In genomic region chr1:160177667-160178066, GRCh38 we compare ENCODE assay signal across 15 cellular contexts. TPM values are rescaled to one million over a fixed set of nuclear protein-coding genes. Genes with fewer than 3 reads are reported as not detected.
A peak's percentile ranks its signal among the peaks of the same experiment; 100 is the strongest.
DNase-seq lines count a peak whose midpoint lies in the region; ATAC-seq and TF ChIP-seq lines count a peak whose summit lies in the region.
"Had no signal": no experiment of that assay in that cellular context is flagged by ENCODE, and none has a peak within 500 bp of the region (broad histone marks: within the 10 kb centered on the region; RNA-seq: fewer than 3 reads in every experiment).

No MANE protein-coding gene starts in this region.

- TF ChIP-seq CTCF in GM12865 (IDR thresholded peaks at IDR 0.05; ENCODE audit: insufficient read depth, low read depth, low read length, missing control alignments) = no peak
- no peak for TF ChIP-seq CTCF in WTC11 (IDR thresholded peaks at IDR 0.05)
- TF ChIP-seq CTCF in mesothelial cell of epicardium (IDR thresholded peaks at IDR 0.05; ENCODE audit: unreplicated experiment) = no peak
- no peak for TF ChIP-seq CTCF in foreskin fibroblast (IDR thresholded peaks at IDR 0.05; ENCODE audit: low read depth, low read length)
- TF ChIP-seq CTCF in mucosa of descending colon (IDR thresholded peaks at IDR 0.05) = no peak

- H3K27ac Mint-ChIP-seq in WTC11 (no peak overlapping the region), mesothelial cell of epicardium (peak overlapping the region; percentile 89)
- peak overlapping the region; percentile 1 for H3K27ac Mint-ChIP-seq in stimulated activated memory B cell treated with anti-CD40 and anti-IgM and Interleukin-4, amounts not matched to agents 10 μg/mL and 1 μg/mL and 100 μg/mL, for 72 hours

- DNase-seq in GM12865 (ENCODE audit: low read depth) = no peak
- no peak for DNase-seq in WTC11 (ENCODE audit: low spot score)
- DNase-seq in mesothelial cell of epicardium (ENCODE audit: low spot score in 2 of 2, unreplicated experiment in 2 of 2) = no peak
- no peak for DNase-seq in NCI-H1694 (lab: John Stamatoyannopoulos, UW)
- DNase-seq in foreskin fibroblast = no peak
- DNase-seq in mucosa of descending colon = no peak
- DNase-seq: DMS79 treated with DMSO at 0.1 percent for 48 hours, NCI-H187 treated with DMSO at 0.1 percent for 48 hours, NCI-H446, PC-3 had no signal

- H3K27me3 Mint-ChIP-seq in WTC11 (ENCODE audit: low read depth) = peaks cover 8% of the 10 kb centered on the region
- H3K27me3 Mint-ChIP-seq in mesothelial cell of epicardium (ENCODE audit: low read depth) = peaks cover 3% of the 10 kb centered on the region
- H3K27me3 Mint-ChIP-seq in stimulated activated memory B cell treated with anti-CD40 and anti-IgM and Interleukin-4, amounts not matched to agents 10 μg/mL and 1 μg/mL and 100 μg/mL, for 72 hours = peaks cover 41% of the 10 kb centered on the region

- no peaks in the 10 kb centered on the region for H3K36me3 Mint-ChIP-seq in WTC11
- no peaks in the 10 kb centered on the region for H3K36me3 Mint-ChIP-seq in mesothelial cell of epicardium
- no peaks in the 10 kb centered on the region for H3K36me3 Mint-ChIP-seq in stimulated activated memory B cell treated with anti-CD40 and anti-IgM and Interleukin-4, amounts not matched to agents 10 μg/mL and 1 μg/mL and 100 μg/mL, for 72 hours

- H3K4me3 Mint-ChIP-seq in WTC11 = no peak overlapping the region
- H3K4me3 Mint-ChIP-seq in mesothelial cell of epicardium = no peak overlapping the region
- no peak overlapping the region for H3K4me3 Mint-ChIP-seq in stimulated activated memory B cell treated with anti-CD40 and anti-IgM and Interleukin-4, amounts not matched to agents 10 μg/mL and 1 μg/mL and 100 μg/mL, for 72 hours

- no peaks in the 10 kb centered on the region for H3K36me3 ChIP-seq in mucosa of descending colon (ENCODE audit: low read depth)
- H3K36me3 ChIP-seq: BLaER1 treated with 17β-estradiol and CSF1 and Interleukin-3, amounts not matched to agents 10 nM and 100 nM had no signal

- CTCF ChIA-PET in WTC11 (lab: Charles Lee) = interaction anchor here (1.0 to 2.1 kb wide), 3 partner anchors 15 to 74 kb away, joined by 4 to 7 read pairs (median 5); no protein-coding TSS in a partner anchor

- no peaks in the 10 kb centered on the region for H3K4me1 ChIP-seq in mucosa of descending colon (ENCODE audit: low read depth)
- H3K4me1 ChIP-seq: A549; BLaER1 treated with 17β-estradiol and CSF1 and Interleukin-3, amounts not matched to agents 10 nM and 100 nM had no signal

- ATAC-seq in WTC11 = peak; percentile 83
- ATAC-seq in stimulated activated memory B cell treated with anti-CD40 and anti-IgM and Interleukin-4, amounts not matched to agents 10 μg/mL and 1 μg/mL and 100 μg/mL, for 72 hours = no peak
- ATAC-seq in mucosa of descending colon = no peak
- ATAC-seq: A549, HCT116, PC-3 had no signal

- no peaks in the 10 kb centered on the region for H3K9me3 ChIP-seq in mucosa of descending colon
- H3K9me3 ChIP-seq: A549; BLaER1 treated with 17β-estradiol and CSF1 and Interleukin-3, amounts not matched to agents 10 nM and 100 nM had no signal

- peak overlapping the region; percentile 28; the same call in 1 of the 2 replicates for H3K4me3 ChIP-seq in GM12865 (ENCODE audit: low read depth, low read length)
- H3K4me3 ChIP-seq in foreskin fibroblast (ENCODE audit: low read depth in 1 of 2, low read length in 2 of 2) = no peak overlapping the region
- no peak overlapping the region for H3K4me3 ChIP-seq in mucosa of descending colon
- H3K4me3 ChIP-seq: A549; BLaER1 treated with 17β-estradiol and CSF1 and Interleukin-3, amounts not matched to agents 10 nM and 100 nM had no signal

- H3K4me1 Mint-ChIP-seq in WTC11 (peaks cover 19% of the 10 kb centered on the region), mesothelial cell of epicardium (peaks cover 15% of the 10 kb centered on the region)
- H3K4me1 Mint-ChIP-seq in stimulated activated memory B cell treated with anti-CD40 and anti-IgM and Interleukin-4, amounts not matched to agents 10 μg/mL and 1 μg/mL and 100 μg/mL, for 72 hours = no peaks in the 10 kb centered on the region

- intact Hi-C loops in mucosa of descending colon (cut with DNase I, micrococcal nuclease) = no loop called here

- peaks cover 3% of the 10 kb centered on the region; the same call in 1 of the 2 replicates for H3K9me3 Mint-ChIP-seq in WTC11
- H3K9me3 Mint-ChIP-seq in mesothelial cell of epicardium = no peaks in the 10 kb centered on the region
- H3K9me3 Mint-ChIP-seq in stimulated activated memory B cell treated with anti-CD40 and anti-IgM and Interleukin-4, amounts not matched to agents 10 μg/mL and 1 μg/mL and 100 μg/mL, for 72 hours = no peaks in the 10 kb centered on the region

- POLR2A ChIA-PET in WTC11 (lab: Charles Lee) = interaction anchor here (0.9 kb wide), 1 partner anchor 9 kb away, joined by 3 read pairs; no protein-coding TSS in a partner anchor

TF ChIP-seq in WTC11, 78 proteins besides CTCF, POLR2A, EP300 and RAD21:
- TF ChIP-seq EMX1 (CRISPR knock-in tag; IDR thresholded peaks at IDR 0.05) (no peak), CREB1 (CRISPR knock-in tag; IDR thresholded peaks at IDR 0.05) (no peak), ZMAT4 (CRISPR knock-in tag; IDR thresholded peaks at IDR 0.05) (no peak), NFE2L1 (CRISPR knock-in tag; IDR thresholded peaks at IDR 0.05) (no peak), ZNF423 (CRISPR knock-in tag; IDR thresholded peaks at IDR 0.05) (no peak), ATF1 (CRISPR knock-in tag; IDR thresholded peaks at IDR 0.05) (no peak), ZNF671 (CRISPR knock-in tag; IDR thresholded peaks at IDR 0.05) (no peak), ZNF396 (CRISPR knock-in tag; IDR thresholded peaks at IDR 0.05; ENCODE audit: borderline replicate concordance) (no peak)
- TF ChIP-seq, protein P1, sequence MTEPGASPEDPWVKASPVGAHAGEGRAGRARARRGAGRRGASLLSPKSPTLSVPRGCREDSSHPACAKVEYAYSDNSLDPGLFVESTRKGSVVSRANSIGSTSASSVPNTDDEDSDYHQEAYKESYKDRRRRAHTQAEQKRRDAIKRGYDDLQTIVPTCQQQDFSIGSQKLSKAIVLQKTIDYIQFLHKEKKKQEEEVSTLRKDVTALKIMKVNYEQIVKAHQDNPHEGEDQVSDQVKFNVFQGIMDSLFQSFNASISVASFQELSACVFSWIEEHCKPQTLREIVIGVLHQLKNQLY (CRISPR knock-in tag; IDR thresholded peaks at IDR 0.05) = no peak

RNA-seq across cellular contexts. Expression of gene CASQ1, which starts 12.7 kb away (rescaled TPM):
- total RNA-seq in WTC11 (2021) = 0.46 to 0.50 TPM (median 0.48 TPM) in 3 replicates
- total RNA-seq in mesothelial cell of epicardium = 0.16 to 0.27 TPM in 2 of 3 replicates, not detected in the other
- total RNA-seq in mucosa of descending colon = under 1 TPM in 2 of 3 donors, not detected in 1; 0.34 to 0.82 TPM
- total RNA-seq: PC-3, SK-MEL-5 had no signal

RNA-seq across cellular contexts. Expression of gene ATP1A4, which starts 26.3 kb away (rescaled TPM):
- total RNA-seq in WTC11 (2021) (0.37 to 0.78 TPM (median 0.55 TPM) in 3 replicates), mesothelial cell of epicardium (0.29 to 0.38 TPM (median 0.33 TPM) in 3 replicates), mucosa of descending colon (under 1 TPM in 1 of 3 donors, not detected in 2; 0.16 TPM)
- total RNA-seq: SK-MEL-5 had no signal

RNA-seq across cellular contexts. Expression of gene PEA15, which starts 27.5 kb away (rescaled TPM):
- total RNA-seq in WTC11 (2021) (43.6 to 56.3 TPM (median 46.9 TPM) in 3 replicates), mesothelial cell of epicardium (37.4 to 42.1 TPM (median 41.2 TPM) in 3 replicates), mucosa of descending colon (100 to 1,000 TPM in 1 of 3 donors, 10 to 100 TPM in 2; 31.6 to 125 (median 36.6) TPM)
